In the genomic region with DNA sequence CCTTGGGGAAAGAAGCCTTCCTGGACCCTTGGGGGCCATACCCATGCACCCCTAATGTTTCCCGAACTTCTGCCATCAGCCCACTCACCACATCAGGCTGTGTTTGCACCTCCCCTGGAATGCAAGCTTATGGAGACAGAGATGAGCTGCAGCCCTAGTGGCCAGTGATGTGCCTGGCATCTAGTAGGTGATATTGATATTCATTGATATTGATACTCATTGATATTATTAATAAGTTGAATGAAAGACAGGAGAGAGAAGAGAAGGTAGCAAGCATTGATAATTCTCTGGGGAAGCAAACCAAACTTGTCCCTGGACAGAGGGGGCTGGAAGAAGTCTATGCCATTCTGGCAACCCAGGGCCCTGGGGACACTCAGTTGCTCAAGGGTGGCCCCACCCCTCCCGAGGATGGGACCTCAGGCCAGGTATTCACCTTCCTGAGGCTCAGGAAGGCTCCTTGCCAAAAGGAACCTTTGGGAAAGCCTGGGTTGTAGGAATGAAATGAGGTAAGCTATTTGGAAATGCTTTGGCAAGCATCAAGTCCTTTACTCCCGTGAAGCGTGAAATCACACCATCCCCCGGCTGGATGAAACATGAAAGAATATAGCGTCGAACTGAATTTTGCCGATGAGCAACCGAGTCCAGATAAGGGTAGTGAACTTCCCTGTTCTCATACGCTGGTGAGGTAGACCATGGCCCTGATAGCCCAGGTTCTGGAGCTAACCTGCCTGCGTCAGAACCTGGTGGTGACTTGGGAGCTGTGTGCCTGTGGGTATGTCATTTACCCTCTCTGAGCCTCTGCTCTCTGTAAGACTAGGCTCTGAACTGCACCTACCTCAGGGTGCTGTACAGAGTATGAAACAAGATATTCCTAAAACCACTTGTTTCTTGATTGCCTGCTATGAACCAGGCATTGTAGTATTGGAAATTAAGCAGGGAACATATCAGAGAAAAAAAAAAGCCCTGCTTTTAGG, we compare ENCODE assay signal across 19 cellular contexts.
A peak's percentile ranks its signal among the peaks of the same experiment; 100 is the strongest.
DNase-seq lines count a peak whose midpoint lies in the region; ATAC-seq and TF ChIP-seq lines count a peak whose summit lies in the region.
"Had no signal": no experiment of that assay in that cellular context is flagged by ENCODE, and none has a peak within 500 bp of the region (broad histone marks: within the 10 kb centered on the region; RNA-seq: fewer than 3 reads in every experiment).

No MANE protein-coding gene starts in this region.

- H3K4me1 ChIP-seq in BE2C, result peaks cover 23% of the 10 kb centered on the region

- H3K4me3 Mint-ChIP-seq in mesothelial cell of epicardium, result no peak overlapping the region
- H3K4me3 Mint-ChIP-seq in stimulated activated naive B cell treated with anti-CD40 and anti-IgM and Interleukin-4, amounts not matched to agents 10 μg/mL and 1 μg/mL and 100 μg/mL, for 72 hours, result no peak overlapping the region

- DNase-seq in BE2C (no peak), NCI-H1694 (lab: John Stamatoyannopoulos, UW) (peak; percentile 42), cardiac fibroblast (ENCODE audit: low read depth in 2 of 2) (no peak), mesothelial cell of epicardium (ENCODE audit: low spot score in 2 of 2, unreplicated experiment in 2 of 2) (no peak), hypothalamus (lab: John Stamatoyannopoulos, UW) (no peak), NCI-H2171 (lab: John Stamatoyannopoulos, UW) (no peak)
- DNase-seq in stimulated activated naive B cell treated with anti-CD40 and anti-IgM and Interleukin-4, amounts not matched to agents 10 μg/mL and 1 μg/mL and 100 μg/mL, for 72 hours, result no peak
- DNase-seq: activated CD4-positive, alpha-beta T cell treated with anti-CD3 and anti-CD28 coated beads for 1 hour; activated T-cell treated with anti-CD3 and anti-CD28 coated beads for 4 hours; adrenal gland; dermis blood vessel endothelial cell; HCEC 1CT; KBM-7; NCI-H1105 treated with DMSO at 0.1 percent for 48 hours; stomach had no signal

- no peaks in the 10 kb centered on the region for H3K9me3 ChIP-seq in BE2C
- H3K9me3 ChIP-seq: adrenal gland, neutrophil had no signal

- H3K27ac Mint-ChIP-seq in mesothelial cell of epicardium, result peak overlapping the region; percentile 3
- H3K27ac Mint-ChIP-seq in stimulated activated naive B cell treated with anti-CD40 and anti-IgM and Interleukin-4, amounts not matched to agents 10 μg/mL and 1 μg/mL and 100 μg/mL, for 72 hours, result no peak overlapping the region

- no peaks in the 10 kb centered on the region for H3K27me3 ChIP-seq in BE2C
- H3K27me3 ChIP-seq: adrenal gland, neutrophil, stomach had no signal

- H3K27me3 Mint-ChIP-seq in mesothelial cell of epicardium (ENCODE audit: low read depth), result peaks cover 1% of the 10 kb centered on the region
- H3K27me3 Mint-ChIP-seq in stimulated activated naive B cell treated with anti-CD40 and anti-IgM and Interleukin-4, amounts not matched to agents 10 μg/mL and 1 μg/mL and 100 μg/mL, for 72 hours, result peaks cover 0 to 5% of the 10 kb centered on the region in 2 donors

- TF ChIP-seq CTCF in BE2C (IDR thresholded peaks at IDR 0.05; ENCODE audit: low read depth, low read length) (peak; percentile 45), cardiac fibroblast (IDR thresholded peaks at IDR 0.05; ENCODE audit: low read depth, low read length) (peak; percentile 2), mesothelial cell of epicardium (IDR thresholded peaks at IDR 0.05; ENCODE audit: unreplicated experiment) (no peak)

- no peak for ATAC-seq in GM21447 (IDR thresholded peaks at IDR 0.05; ENCODE audit: unreplicated experiment)
- ATAC-seq in stimulated activated naive B cell treated with anti-CD40 and anti-IgM and Interleukin-4, amounts not matched to agents 10 μg/mL and 1 μg/mL and 100 μg/mL, for 72 hours (replicated peaks), result no peak

- no peaks in the 10 kb centered on the region for H3K36me3 ChIP-seq in BE2C
- H3K36me3 ChIP-seq: adrenal gland, neutrophil, stomach had no signal

- H3K36me3 Mint-ChIP-seq in mesothelial cell of epicardium, result no peaks in the 10 kb centered on the region
- no peaks in the 10 kb centered on the region for H3K36me3 Mint-ChIP-seq in stimulated activated naive B cell treated with anti-CD40 and anti-IgM and Interleukin-4, amounts not matched to agents 10 μg/mL and 1 μg/mL and 100 μg/mL, for 72 hours

- H3K4me3 ChIP-seq in BE2C (ENCODE audit: low read depth, low read length) (no peak overlapping the region), cardiac fibroblast (replicated peaks in 1 of 2; ENCODE audit: low read depth in 2 of 2, low read length in 2 of 2) (no peak overlapping the region)
- H3K4me3 ChIP-seq: adrenal gland, lung, skin epidermis, stomach had no signal

- H3K4me1 Mint-ChIP-seq in mesothelial cell of epicardium, result no peaks in the 10 kb centered on the region
- H3K4me1 Mint-ChIP-seq in stimulated activated naive B cell treated with anti-CD40 and anti-IgM and Interleukin-4, amounts not matched to agents 10 μg/mL and 1 μg/mL and 100 μg/mL, for 72 hours, result peaks cover 0 to under 1% of the 10 kb centered on the region in 2 donors

- peaks cover 8% of the 10 kb centered on the region for H3K9me3 Mint-ChIP-seq in mesothelial cell of epicardium
- peaks cover 0 to 3% of the 10 kb centered on the region in 2 donors for H3K9me3 Mint-ChIP-seq in stimulated activated naive B cell treated with anti-CD40 and anti-IgM and Interleukin-4, amounts not matched to agents 10 μg/mL and 1 μg/mL and 100 μg/mL, for 72 hours
